Comparison of ENCODE assay signal across 2 cellular contexts in genomic region chr9:129486496-129487306, GRCh38.
TF ChIP-seq lines count a peak whose summit lies in the region.

No MANE protein-coding gene starts in this region.

TF ChIP-seq in A549, 52 proteins besides CTCF, POLR2A, EP300 and RAD21 (continued from another document):
- TF ChIP-seq FOSL2 (IDR thresholded peaks at IDR 0.05) (no peak), FOSL2 (CRISPR knock-in tag; IDR thresholded peaks at IDR 0.05) (peak; percentile 36; the same call in 1 of the 2 replicates), REST (IDR thresholded peaks at IDR 0.05) (no peak), RARB (CRISPR knock-in tag; IDR thresholded peaks at IDR 0.05) (no peak; the same call in 1 of the 2 replicates), MAX (IDR thresholded peaks at IDR 0.05) (peak; percentile 41), HEYL (CRISPR knock-in tag; IDR thresholded peaks at IDR 0.05) (0 out of 2 replicates have a peak, but pooled peaks have one; percentile 21), HOXA7 (CRISPR knock-in tag; IDR thresholded peaks at IDR 0.05) (no peak), SREBF2 (IDR thresholded peaks at IDR 0.05) (no peak), RFX5 (IDR thresholded peaks at IDR 0.05) (no peak), HES2 (IDR thresholded peaks at IDR 0.05) (no peak), EHF (CRISPR knock-in tag; IDR thresholded peaks at IDR 0.05) (no peak), EHMT2 (IDR thresholded peaks at IDR 0.05; ENCODE audit: low read depth) (no peak), ZSCAN20 (CRISPR knock-in tag; IDR thresholded peaks at IDR 0.05) (peak; percentile 82; the same call in 1 of the 2 replicates), PBX3 (IDR thresholded peaks at IDR 0.05) (no peak), CEBPB (IDR thresholded peaks at IDR 0.05) (no peak), MYC (IDR thresholded peaks at IDR 0.05; ENCODE audit: borderline replicate concordance, low read length) (no peak), ATOH8 (CRISPR knock-in tag; IDR thresholded peaks at IDR 0.05; ENCODE audit: low read depth) (peak; percentile 65; the same call in 1 of the 2 replicates), CBX8 (IDR thresholded peaks at IDR 0.05) (no peak), POLR2AphosphoS2 (conservative IDR thresholded peaks at IDR 0.05; ENCODE audit: low read length) (0 out of 2 replicates have a peak, but pooled peaks have one; percentile 25), FOXS1 (CRISPR knock-in tag; IDR thresholded peaks at IDR 0.05) (no peak)

TF ChIP-seq in HEK293T, 16 proteins besides CTCF, POLR2A, EP300 and RAD21 (continued from another document):
- no peak for TF ChIP-seq FOXA1 (IDR thresholded peaks at IDR 0.05)
- no peak for TF ChIP-seq FOXK2 (IDR thresholded peaks at IDR 0.05)
- no peak for TF ChIP-seq ELF4 (IDR thresholded peaks at IDR 0.05)
- TF ChIP-seq BHLHE40 (IDR thresholded peaks at IDR 0.05; ENCODE audit: borderline replicate concordance): no peak
- TF ChIP-seq SUZ12 (IDR thresholded peaks at IDR 0.05): no peak
- no peak for TF ChIP-seq HDGF (IDR thresholded peaks at IDR 0.05; ENCODE audit: borderline replicate concordance)
- TF ChIP-seq TARDBP (IDR thresholded peaks at IDR 0.05): no peak
